ENCODE assay signal across 26 cellular contexts in genomic region chr11:76334826-76335389, GRCh38. TPM values are rescaled to one million over a fixed set of nuclear protein-coding genes. Genes with fewer than 3 reads are reported as not detected.
A peak's percentile ranks its signal among the peaks of the same experiment; 100 is the strongest.
DNase-seq lines count a peak whose midpoint lies in the region; ATAC-seq, FAIRE-seq and TF ChIP-seq lines count a peak whose summit lies in the region.
"Had no signal": no experiment of that assay in that cellular context is flagged by ENCODE, and none has a peak within 500 bp of the region (broad histone marks: within the 10 kb centered on the region; RNA-seq: fewer than 3 reads in every experiment).

No MANE protein-coding gene starts in this region.

- H2AFZ ChIP-seq in K562 (ENCODE audit: low read depth, low read length) (no peak overlapping the region), SK-N-SH (ENCODE audit: low read depth) (no peak overlapping the region)

- 36% methylated on average over 5 of the region's 5 CpGs for WGBS in K562 (ENCODE audit: insufficient coverage, low coverage, missing lambda C conversion rate)
- WGBS in SK-N-SH (ENCODE audit: low lambda C conversion rate) = 82% methylated on average over 4 of the region's 5 CpGs

- H3K79me2 ChIP-seq in K562 (ENCODE audit: control insufficient read depth, insufficient read depth, low read length) (no peaks in the 10 kb centered on the region), SK-N-SH (ENCODE audit: insufficient read depth) (no peaks in the 10 kb centered on the region)

- no peak for DNase-seq in K562 (ENCODE audit: extremely low read depth in 1 of 4, low spot score in 3 of 4)
- DNase-seq in mesenteric fat pad (ENCODE audit: low spot score) = peak; percentile 64
- DNase-seq in GM03348 (ENCODE audit: low spot score) = no peak
- DNase-seq in activated naive CD4-positive, alpha-beta T cell treated with anti-CD3 and anti-CD28 coated beads, Interleukin-2, amount 50 U/mL, for 16 hours = no peak
- DNase-seq in SK-N-SH = no peak
- DNase-seq: DMS153, DND-41, GOT3, HCEC 1CT, Karpas-422, NCI-H1092 treated with DMSO at 0.1 percent for 48 hours, NCI-H1436, NCI-H187, NCI-H2081 treated with DMSO at 0.1 percent for 48 hours, NCI-H2171, NCI-H226, NCI-H510A, NCI-H69, SIG-M5, SW 1271 had no signal

- in situ Hi-C loops in K562 (cut with MboI) = no loop called here

- no peak overlapping the region for H3K9ac ChIP-seq in BLaER1 treated with 17β-estradiol and CSF1 and Interleukin-3, amounts not matched to agents 10 nM and 100 nM
- H3K9ac ChIP-seq in K562 (ENCODE audit: insufficient read depth in 1 of 2, low read depth in 2 of 2, low read length in 2 of 2) (no peak overlapping the region), SK-N-SH (no peak overlapping the region)

- POLR2A ChIA-PET in HEK293 (lab: Yijun Ruan, JAX) = no interaction called here
- POLR2A ChIA-PET in K562 (lab: Yijun Ruan, JAX) = no interaction called here
- POLR2A ChIA-PET in SK-N-SH (lab: Yijun Ruan, JAX) = no interaction called here

- TF ChIP-seq RAD21 in K562 (CRISPR knock-in tag; conservative IDR thresholded peaks at IDR 0.05 in 1 of 2, IDR thresholded peaks at IDR 0.05 in 1 of 2) (no peak), SK-N-SH (IDR thresholded peaks at IDR 0.05; ENCODE audit: low read length) (no peak)

- peak overlapping the region in 8 of 10 experiments; percentile 2 to 45 (median 12); a peak in 7 of 20 replicates for H3K4me3 ChIP-seq in BLaER1 treated with 17β-estradiol and CSF1 and Interleukin-3, amounts not matched to agents 10 nM and 100 nM
- H3K4me3 ChIP-seq in HEK293 (ENCODE audit: low read depth, low read length) = no peak overlapping the region
- H3K4me3 ChIP-seq in K562 = no peak overlapping the region
- H3K4me3 ChIP-seq in SK-N-SH (ENCODE audit: low read depth in 2 of 2, low read length in 1 of 2) = no peak overlapping the region
- H3K4me3 ChIP-seq: SK-N-MC had no signal

- peaks cover 0 to 12% (median 7%) of the 10 kb centered on the region in 11 experiments; a peak in 7 of 22 replicates for H3K36me3 ChIP-seq in BLaER1 treated with 17β-estradiol and CSF1 and Interleukin-3, amounts not matched to agents 10 nM and 100 nM
- H3K36me3 ChIP-seq in HEK293 (ENCODE audit: control insufficient read depth in 2 of 2, insufficient read depth in 1 of 2, low read length in 2 of 2) = no peaks in the 10 kb centered on the region
- no peaks in the 10 kb centered on the region for H3K36me3 ChIP-seq in K562 (ENCODE audit: control insufficient read depth, insufficient read depth, low read length)
- H3K36me3 ChIP-seq in SK-N-SH (replicated peaks in 1 of 2; ENCODE audit: control insufficient read depth in 1 of 2, insufficient read depth in 2 of 2, low read length in 1 of 2) = no peaks in the 10 kb centered on the region

- peaks cover 26 to 51% (median 44%) of the 10 kb centered on the region in 11 experiments for H3K9me3 ChIP-seq in BLaER1 treated with 17β-estradiol and CSF1 and Interleukin-3, amounts not matched to agents 10 nM and 100 nM (replicated peaks in 1 of 11)
- H3K9me3 ChIP-seq in HEK293 (ENCODE audit: control insufficient read depth, insufficient read depth, low read depth, low read length) = no peaks in the 10 kb centered on the region
- peaks cover 8% of the 10 kb centered on the region for H3K9me3 ChIP-seq in K562 (replicated peaks; ENCODE audit: control insufficient read depth, insufficient read depth, low read depth, low read length)
- H3K9me3 ChIP-seq in SK-N-SH = no peaks in the 10 kb centered on the region

- no peaks in the 10 kb centered on the region for H3K9me1 ChIP-seq in K562 (ENCODE audit: control insufficient read depth, insufficient read depth, low read length)

- no peaks in the 10 kb centered on the region for H3K27me3 ChIP-seq in BLaER1 treated with 17β-estradiol and CSF1 and Interleukin-3, amounts not matched to agents 10 nM and 100 nM
- H3K27me3 ChIP-seq in K562 (ENCODE audit: control insufficient read depth in 2 of 2, insufficient read depth in 2 of 2, low read length in 2 of 2) = peaks cover 0 to 10% of the 10 kb centered on the region in 2 experiments; a peak in 2 of 5 replicates
- no peaks in the 10 kb centered on the region; the same call in 1 of the 2 replicates for H3K27me3 ChIP-seq in SK-N-SH (ENCODE audit: insufficient read depth)

- no peaks in the 10 kb centered on the region for H4K20me1 ChIP-seq in BLaER1 treated with 17β-estradiol and CSF1 and Interleukin-3, amounts not matched to agents 10 nM and 100 nM
- H4K20me1 ChIP-seq in K562 (replicated peaks; ENCODE audit: control insufficient read depth, insufficient read depth, low read length) (no peaks in the 10 kb centered on the region), SK-N-SH (ENCODE audit: insufficient read depth) (no peaks in the 10 kb centered on the region)

- intact Hi-C loops in K562 (cut with micrococcal nuclease) = no loop called here

- H3K4me1 ChIP-seq in BLaER1 treated with 17β-estradiol and CSF1 and Interleukin-3, amounts not matched to agents 10 nM and 100 nM = peaks cover 9 to 51% (median 11%) of the 10 kb centered on the region in 10 experiments; a peak in 16 of 20 replicates
- H3K4me1 ChIP-seq in HEK293 (ENCODE audit: control insufficient read depth, insufficient read depth, low read length) (no peaks in the 10 kb centered on the region), K562 (replicated peaks in 1 of 2; ENCODE audit: control insufficient read depth in 2 of 2, insufficient read depth in 2 of 2, low read length in 2 of 2) (no peaks in the 10 kb centered on the region; a peak in 1 of 5 replicates), SK-N-SH (ENCODE audit: control insufficient read depth in 1 of 2, insufficient read depth in 2 of 2, low read depth in 1 of 2, low read length in 1 of 2) (no peaks in the 10 kb centered on the region)

- CTCF ChIA-PET in HEK293 (lab: Yijun Ruan, JAX) (no interaction called here), K562 (lab: Yijun Ruan, JAX; ENCODE audit: low intra/inter-chr PET ratio) (no interaction called here), SK-N-SH (lab: Yijun Ruan, JAX) (interaction anchor here (0.7 to 1.2 kb wide), 2 partner anchors 16 kb away, joined by 3 to 4 read pairs; no protein-coding TSS in a partner anchor)

- H3F3A ChIP-seq in SK-N-SH (replicated peaks; ENCODE audit: insufficient read depth) = no peaks in the 10 kb centered on the region

- peak overlapping the region in 2 of 11 experiments; percentile 50 to 68; a peak in 4 of 22 replicates for H3K4me2 ChIP-seq in BLaER1 treated with 17β-estradiol and CSF1 and Interleukin-3, amounts not matched to agents 10 nM and 100 nM
- H3K4me2 ChIP-seq in K562 (ENCODE audit: insufficient read depth, low read length) (no peak overlapping the region), SK-N-SH (no peak overlapping the region)

- no peaks in the 10 kb centered on the region for H3K9me2 ChIP-seq in SK-N-SH

- ATAC-seq in K562 = no peak
- ATAC-seq in HG03460 (IDR thresholded peaks at IDR 0.05; ENCODE audit: unreplicated experiment) = no peak

- FAIRE-seq in K562 (lab: Jason Lieb, UNC) = no peak
- FAIRE-seq: GM18507, RCC 7860 had no signal

- BruUV-seq in K562 (replicated peaks; lab: Mats Ljungman, UMichigan) = no TSS peak

- peak overlapping the region in 2 of 11 experiments; percentile 68 to 73; a peak in 2 of 22 replicates for H3K27ac ChIP-seq in BLaER1 treated with 17β-estradiol and CSF1 and Interleukin-3, amounts not matched to agents 10 nM and 100 nM
- H3K27ac ChIP-seq in HEK293 (ENCODE audit: extremely low read depth, low read depth, low read length) (no peak overlapping the region), K562 (ENCODE audit: extremely low read depth, low read depth, low read length) (no peak overlapping the region), SK-N-SH (ENCODE audit: low read depth in 2 of 2, low read length in 1 of 2) (no peak overlapping the region)
- H3K27ac ChIP-seq: SK-N-MC had no signal

- TF ChIP-seq CTCF in HEK293 (tag by site-specific recombination; IDR thresholded peaks at IDR 0.05) (no peak), K562 (IDR thresholded peaks at IDR 0.05 in 2 of 3, conservative IDR thresholded peaks at IDR 0.05 in 1 of 3; ENCODE audit: insufficient read depth in 2 of 3, low read depth in 1 of 3, low read length in 3 of 3) (no peak), SK-N-SH (IDR thresholded peaks at IDR 0.05) (no peak)

- TF ChIP-seq EP300 in K562 (IDR thresholded peaks at IDR 0.05; ENCODE audit: low read length) (no peak), SK-N-SH (IDR thresholded peaks at IDR 0.05; ENCODE audit: borderline replicate concordance in 1 of 2, low read depth in 1 of 2, low read length in 1 of 2) (no peak)

- no peak for TF ChIP-seq POLR2A in K562 (conservative IDR thresholded peaks at IDR 0.05)

RNA-seq across cellular contexts. Expression of gene THAP12, which starts 46.0 kb away (rescaled TPM):
- total RNA-seq in K562 (2011; cell fraction: chromatin; rRNA removed; ENCODE audit: low replicate concordance) = 21.4 and 66.8 TPM in 2 replicates
- total RNA-seq in K562 (2011; cell fraction: nucleolus; rRNA removed) = 12.5 and 15.0 TPM in 2 replicates
- total RNA-seq in K562 (2011; cell fraction: nucleoplasm; rRNA removed) = 30.7 and 47.6 TPM in 2 replicates
- total RNA-seq in K562 (2014; rRNA removed) (40.2 and 44.1 TPM in 2 replicates), K562 (2014; rRNA removed; fragmentation: Illumina TruSeq; extraction: Trizol) (92.9 and 113 TPM in 2 replicates), K562 (2015; rRNA removed; fragmentation: Illumina TruSeq; extraction: Trizol) (94.8 and 103 TPM in 2 replicates), K562 (2021) (57.8 and 58.9 TPM in 2 replicates), mesenteric fat pad (34.7 TPM)
- polyA plus RNA-seq in K562 (2011; rRNA removed) (70.7 and 92.1 TPM in 2 replicates), K562 (2014; fragmentation: Illumina TruSeq; extraction: Trizol) (76.7 and 98.1 TPM in 2 replicates), K562 (2014; fragmentation: Nextera tagmentation; extraction: Ambion mirVana) (10 to 100 TPM; 28.1 to 28.8 TPM), K562 (2014; rRNA removed) (49.6 and 56.5 TPM in 2 replicates), SK-N-SH (2012; rRNA removed) (14.9 and 19.6 TPM in 2 replicates)
- polyA plus RNA-seq in K562 (2011; cell fraction: cytosol; rRNA removed) = 12.7 and 29.0 TPM in 2 replicates
- polyA plus RNA-seq in K562 (2011; cell fraction: nucleus; rRNA removed) = 18.0 and 26.6 TPM in 2 replicates
- polyA plus RNA-seq in K562 (2012) = 41.5 and 43.3 TPM in 2 replicates
- polyA minus RNA-seq in K562 (2011; rRNA and poly(A)+ RNA removed) = 77.9 and 84.1 TPM in 2 replicates
- 20.8 and 31.0 TPM in 2 replicates for polyA minus RNA-seq in K562 (2011; cell fraction: cytosol; rRNA and poly(A)+ RNA removed)
- polyA minus RNA-seq in K562 (2011; cell fraction: nucleus; rRNA and poly(A)+ RNA removed) = 14.3 and 26.2 TPM in 2 replicates
- 26.2 and 33.2 TPM in 2 replicates for polyA plus RNA-seq in SK-N-SH (2012; cell fraction: cytosol; rRNA removed)
- polyA plus RNA-seq in SK-N-SH (2012; cell fraction: nucleus; rRNA removed) = 5.4 and 11.4 TPM in 2 replicates

RNA-seq across cellular contexts. Expression of gene GVQW3, which starts 46.2 kb away (rescaled TPM):
- 13.5 and 15.1 TPM in 2 replicates for total RNA-seq in K562 (2011; cell fraction: chromatin; rRNA removed; ENCODE audit: low replicate concordance)
- 11.0 and 11.1 TPM in 2 replicates for total RNA-seq in K562 (2011; cell fraction: nucleolus; rRNA removed)
- total RNA-seq in K562 (2011; cell fraction: nucleoplasm; rRNA removed) = 12.1 and 14.4 TPM in 2 replicates
- total RNA-seq in K562 (2014; rRNA removed) = 1.6 and 1.8 TPM in 2 replicates
- 2.1 and 2.6 TPM in 2 replicates for total RNA-seq in K562 (2014; rRNA removed; fragmentation: Illumina TruSeq; extraction: Trizol)
- total RNA-seq in K562 (2015; rRNA removed; fragmentation: Illumina TruSeq; extraction: Trizol) = 2.6 and 3.3 TPM in 2 replicates
- total RNA-seq in K562 (2021) = 1.8 and 1.9 TPM in 2 replicates
- 5.7 and 7.3 TPM in 2 replicates for polyA plus RNA-seq in K562 (2011; rRNA removed)
- polyA plus RNA-seq in K562 (2011; cell fraction: cytosol; rRNA removed) = 3.2 and 7.5 TPM in 2 replicates
- polyA plus RNA-seq in K562 (2011; cell fraction: nucleus; rRNA removed) = 11.6 and 12.1 TPM in 2 replicates
- 1.1 and 3.1 TPM in 2 replicates for polyA plus RNA-seq in K562 (2012)
- polyA plus RNA-seq in K562 (2014; fragmentation: Illumina TruSeq; extraction: Trizol) = 2.1 and 2.2 TPM in 2 replicates
- polyA plus RNA-seq in K562 (2014; fragmentation: Nextera tagmentation; extraction: Ambion mirVana) = 1 to 10 TPM in 1 of 2 experiments, under 1 TPM in 1; 0.66 to 1.0 TPM
- polyA plus RNA-seq in K562 (2014; rRNA removed) = 3.0 and 3.4 TPM in 2 replicates
- 8.6 and 8.8 TPM in 2 replicates for polyA minus RNA-seq in K562 (2011; rRNA and poly(A)+ RNA removed)
- 1.7 and 3.0 TPM in 2 replicates for polyA minus RNA-seq in K562 (2011; cell fraction: cytosol; rRNA and poly(A)+ RNA removed)
- 8.5 and 13.7 TPM in 2 replicates for polyA minus RNA-seq in K562 (2011; cell fraction: nucleus; rRNA and poly(A)+ RNA removed)
- total RNA-seq in mesenteric fat pad = 1.1 TPM
- 2.3 and 3.9 TPM in 2 replicates for polyA plus RNA-seq in SK-N-SH (2012; rRNA removed)
- 1.2 and 1.5 TPM in 2 replicates for polyA plus RNA-seq in SK-N-SH (2012; cell fraction: cytosol; rRNA removed)
- 6.4 and 10.7 TPM in 2 replicates for polyA plus RNA-seq in SK-N-SH (2012; cell fraction: nucleus; rRNA removed)

Comparison
In these comparisons a context has a peak if more than half of its experiments do, and no peak if none do; other contexts are left out.
1. H3K4me3 ChIP-seq: peak in BLaER1 treated with 17β-estradiol and CSF1 and Interleukin-3, amounts not matched to agents 10 nM and 100 nM (8 of 10); none in HEK293 (single experiment), K562 (single experiment) and SK-N-SH (0 of 2).